Comparison of ENCODE assay signal across 7 cellular contexts in the genomic region with DNA sequence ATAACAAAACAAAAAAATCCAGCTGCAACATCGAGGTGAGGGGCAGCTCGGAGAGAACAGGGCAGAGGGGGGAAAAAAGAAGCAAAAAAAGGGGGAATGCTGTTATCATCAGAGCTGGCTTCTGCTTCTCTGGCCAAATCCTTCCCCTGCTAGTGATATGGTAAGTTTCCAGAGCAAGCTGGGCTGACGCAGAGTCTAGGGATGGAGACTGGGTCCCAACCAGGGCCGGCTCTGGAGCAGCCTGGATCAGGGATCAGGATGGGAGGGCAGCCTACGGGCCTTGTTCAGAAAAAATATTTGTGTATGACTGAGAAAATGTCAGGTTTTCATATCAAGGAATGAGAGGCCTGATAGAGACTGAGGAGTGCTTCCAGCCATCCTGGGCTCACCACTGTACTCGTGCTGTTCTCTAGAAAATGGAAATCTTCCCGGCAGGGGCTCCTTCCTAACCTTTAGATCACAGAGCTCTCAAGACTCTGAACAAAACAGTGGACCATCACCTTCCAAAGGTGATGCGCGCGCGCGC. TPM values are rescaled to one million over a fixed set of nuclear protein-coding genes. Genes with fewer than 3 reads are reported as not detected.
DNase-seq lines count a peak whose midpoint lies in the region; ATAC-seq and TF ChIP-seq lines count a peak whose summit lies in the region.
"Had no signal": no experiment of that assay in that cellular context is flagged by ENCODE, and none has a peak within 500 bp of the region (broad histone marks: within the 10 kb centered on the region; RNA-seq: fewer than 3 reads in every experiment).

No MANE protein-coding gene starts in this region.

- no peak overlapping the region for H3K9ac ChIP-seq in iPS-18a (ENCODE audit: low read length)

- TF ChIP-seq POLR2A in transverse colon (IDR thresholded peaks at IDR 0.05) = no peak

- no peak for DNase-seq in activated T-cell treated with anti-CD3 and anti-CD28 coated beads, Interleukin-2, amount 50 U/mL, for 72 hours
- no peak for DNase-seq in activated T-cell treated with anti-CD3 and anti-CD28 coated beads, Interleukin-2, amount 50 U/mL, for 1 hour
- DNase-seq in transverse colon (peak; percentile 3), GM13977 (ENCODE audit: low spot score) (no peak), dermis blood vessel endothelial cell (no peak)
- DNase-seq: foreskin melanocyte had no signal

- H3K27me3 Mint-ChIP-seq in activated T-cell treated with anti-CD3 and anti-CD28 coated beads, Interleukin-2, amount 50 U/mL, for 72 hours (ENCODE audit: low read depth) = peaks cover 45% of the 10 kb centered on the region

- TF ChIP-seq CTCF in transverse colon (IDR thresholded peaks at IDR 0.05) (no peak), GM13977 (IDR thresholded peaks at IDR 0.05; ENCODE audit: extremely low read depth, insufficient read depth, missing control alignments) (no peak)

- H3K9me3 ChIP-seq in iPS-18a (ENCODE audit: control insufficient read depth, low read depth, low read length) (no peaks in the 10 kb centered on the region), transverse colon (no peaks in the 10 kb centered on the region)

- H3K4me1 ChIP-seq in iPS-18a (ENCODE audit: control insufficient read depth, low read depth, low read length) = peaks cover 6% of the 10 kb centered on the region
- peaks cover 42 to 82% (median 69%) of the 10 kb centered on the region in 4 donors for H3K4me1 ChIP-seq in transverse colon

- WGBS in transverse colon (ENCODE audit: low coverage in 1 of 2), 2 donors = 81 to 90% methylated on average over 2 to 12 of the region's 12 CpGs

- no peak overlapping the region for H3K27ac ChIP-seq in iPS-18a (ENCODE audit: low read length)
- H3K27ac ChIP-seq in transverse colon = peak overlapping the region in 2 of 4 donors; percentile 67 to 77

- peaks cover 84% of the 10 kb centered on the region for H3K27me3 ChIP-seq in iPS-18a (ENCODE audit: control insufficient read depth, insufficient read depth, low read length)
- H3K27me3 ChIP-seq in transverse colon = no peaks in the 10 kb centered on the region

- peaks cover 4% of the 10 kb centered on the region for H3K4me1 Mint-ChIP-seq in activated T-cell treated with anti-CD3 and anti-CD28 coated beads, Interleukin-2, amount 50 U/mL, for 72 hours (ENCODE audit: low read depth)

- H3K4me3 ChIP-seq in iPS-18a (ENCODE audit: low read length) (peak overlapping the region; percentile 73), transverse colon (peak overlapping the region in 1 of 4 donors; percentile 74)

- H3K27ac Mint-ChIP-seq in activated T-cell treated with anti-CD3 and anti-CD28 coated beads, Interleukin-2, amount 50 U/mL, for 72 hours = no peak overlapping the region

- no peaks in the 10 kb centered on the region for H3K36me3 Mint-ChIP-seq in activated T-cell treated with anti-CD3 and anti-CD28 coated beads, Interleukin-2, amount 50 U/mL, for 72 hours (ENCODE audit: insufficient read depth in 2 of 2)

- intact Hi-C loops in transverse colon (cut with DNase I; ENCODE audit: low total_unique reads) = no loop called here

- peak overlapping the region; percentile 55 to 76 for H3K4me3 Mint-ChIP-seq in activated T-cell treated with anti-CD3 and anti-CD28 coated beads, Interleukin-2, amount 50 U/mL, for 72 hours

- no peaks in the 10 kb centered on the region for H3K36me3 ChIP-seq in iPS-18a (ENCODE audit: control insufficient read depth, low read depth, low read length)
- no peaks in the 10 kb centered on the region for H3K36me3 ChIP-seq in transverse colon

- in situ Hi-C loops in transverse colon (cut with MboI; ENCODE audit: low pct_ligation_motif_present in 1 of 4, low pct_unique_long_range_greater_than_20kb in 1 of 4, low sequenced_read_pairs in 3 of 4) = no loop called here
- in situ Hi-C loops in GM13977 (cut with MboI; ENCODE audit: low pct_unique_long_range_greater_than_20kb, low sequenced_read_pairs, unreplicated experiment) = no loop called here

- TF ChIP-seq EP300 in transverse colon (IDR thresholded peaks at IDR 0.05; ENCODE audit: low read depth) = no peak

- ATAC-seq in activated T-cell treated with anti-CD3 and anti-CD28 coated beads, Interleukin-2, amount 50 U/mL, for 72 hours (replicated peaks in 1 of 2) = no peak

- H3K9me3 Mint-ChIP-seq in activated T-cell treated with anti-CD3 and anti-CD28 coated beads, Interleukin-2, amount 50 U/mL, for 72 hours = no peaks in the 10 kb centered on the region

RNA-seq across cellular contexts. Expression of a gene that starts 0.7 kb away (rescaled TPM):
- total RNA-seq in activated T-cell treated with anti-CD3 and anti-CD28 coated beads, Interleukin-2, amount 50 U/mL, for 72 hours = under 1 TPM; 0.31 to 0.88 TPM
- total RNA-seq in transverse colon (10 to 100 TPM in 2 of 4 donors, 1 to 10 TPM in 2; 5.4 to 35.5 (median 12.0) TPM), dermis blood vessel endothelial cell (14.6 and 16.9 TPM in 2 replicates)

RNA-seq across cellular contexts. Expression of a gene that starts 13.7 kb away (rescaled TPM):
- total RNA-seq in activated T-cell treated with anti-CD3 and anti-CD28 coated beads, Interleukin-2, amount 50 U/mL, for 72 hours = 10 to 100 TPM; 52.9 to 58.1 TPM
- total RNA-seq in transverse colon (100 to 1,000 TPM in 3 of 4 donors, 10 to 100 TPM in 1; 89.4 to 231 (median 138) TPM), dermis blood vessel endothelial cell (64.8 and 97.3 TPM in 2 replicates)

RNA-seq across cellular contexts. Expression of a gene that starts 43.5 kb away (rescaled TPM):
- total RNA-seq in activated T-cell treated with anti-CD3 and anti-CD28 coated beads, Interleukin-2, amount 50 U/mL, for 72 hours = 10 to 100 TPM; 23.1 to 28.2 TPM
- total RNA-seq in transverse colon (1,000 to 10,000 TPM in 2 of 4 donors, 100 to 1,000 TPM in 2; 796 to 1,440 (median 1,077) TPM), dermis blood vessel endothelial cell (3.5 and 7.5 TPM in 2 replicates)

RNA-seq across cellular contexts. Expression of a gene that starts 51.4 kb away (rescaled TPM):
- 10 to 100 TPM; 51.4 to 53.0 TPM for total RNA-seq in activated T-cell treated with anti-CD3 and anti-CD28 coated beads, Interleukin-2, amount 50 U/mL, for 72 hours
- 100 to 1,000 TPM in 2 of 4 donors, 10 to 100 TPM in 2; 74.7 to 335 (median 121) TPM for total RNA-seq in transverse colon
- 6.8 and 19.6 TPM in 2 replicates for total RNA-seq in dermis blood vessel endothelial cell

Comparison
In these comparisons a context has a peak if more than half of its experiments do, and no peak if none do; other contexts are left out.
1. RNA of a gene that starts 43.5 kb away (total RNA-seq): 796 to 1,440 TPM in transverse colon; 23.1 to 28.2 TPM in activated T-cell treated with anti-CD3 and anti-CD28 coated beads, Interleukin-2, amount 50 U/mL, for 72 hours and 3.5 to 7.5 TPM in dermis blood vessel endothelial cell; every median in the first group is over 10 times any median in the second.